Comparison of ENCODE assay signal across 8 cellular contexts in genomic region chr11:128548655-128549255, GRCh38. TPM values are rescaled to one million over a fixed set of nuclear protein-coding genes. Genes with fewer than 3 reads are reported as not detected.
DNase-seq lines count a peak whose midpoint lies in the region; ATAC-seq and TF ChIP-seq lines count a peak whose summit lies in the region.

No MANE protein-coding gene starts in this region.

- intact Hi-C loops in left ventricle myocardium inferior (cut with micrococcal nuclease) (no loop called here), prostate gland (cut with DNase I) (no loop called here)

- H3K27me3 Mint-ChIP-seq in activated naive CD8-positive, alpha-beta T cell = no peaks in the 10 kb centered on the region

- H3K4me3 ChIP-seq in HUES6 (ENCODE audit: low read depth, low read length) (peak overlapping the region; percentile 56), left ventricle myocardium inferior (peak overlapping the region; percentile 69), prostate gland (peak overlapping the region; percentile 16 to 30)

- no peaks in the 10 kb centered on the region for H3K9me3 Mint-ChIP-seq in activated naive CD8-positive, alpha-beta T cell (ENCODE audit: low read depth)

- H3K36me3 Mint-ChIP-seq in activated naive CD8-positive, alpha-beta T cell = no peaks in the 10 kb centered on the region

- H3K9me3 ChIP-seq in HUES6 (ENCODE audit: control insufficient read depth, insufficient read depth, low read depth, low read length) (no peaks in the 10 kb centered on the region), left ventricle myocardium inferior (replicated peaks) (no peaks in the 10 kb centered on the region), prostate gland (no peaks in the 10 kb centered on the region)

- peak; percentile 51 for TF ChIP-seq CTCF in left ventricle myocardium inferior (IDR thresholded peaks at IDR 0.05; ENCODE audit: borderline replicate concordance)
- TF ChIP-seq CTCF in prostate gland (IDR thresholded peaks at IDR 0.05) = no peak

- H3K4me1 Mint-ChIP-seq in activated naive CD8-positive, alpha-beta T cell (ENCODE audit: low read depth) = peaks cover 94% of the 10 kb centered on the region

- ATAC-seq in HG03097 (IDR thresholded peaks at IDR 0.05; ENCODE audit: low FRiP score, unreplicated experiment) (no peak), GM21825 (IDR thresholded peaks at IDR 0.05; ENCODE audit: unreplicated experiment) (no peak)

- peak overlapping the region; percentile 10 for H3K9ac ChIP-seq in HUES6 (ENCODE audit: low read length)

- peak overlapping the region; percentile 96 for H3K27ac Mint-ChIP-seq in activated naive CD8-positive, alpha-beta T cell

- peak; percentile 61 for DNase-seq in AG08395 (ENCODE audit: low spot score)
- peak; percentile 78 for DNase-seq in left ventricle myocardium inferior
- DNase-seq in prostate gland (ENCODE audit: low spot score) = no peak
- DNase-seq in dedifferentiated amniotic fluid mesenchymal stem cell (ENCODE audit: extremely low spot score) = no peak

- H3K27ac ChIP-seq in HUES6 (ENCODE audit: low read depth, low read length) (no peak overlapping the region), left ventricle myocardium inferior (replicated peaks) (peak overlapping the region; percentile 95), prostate gland (peak overlapping the region; percentile 34 to 36)

- under 1% methylated on average over 28 of the region's 32 CpGs for WGBS in prostate gland

- H3K27me3 ChIP-seq in HUES6 (ENCODE audit: control insufficient read depth, insufficient read depth, low read length) (peaks cover 73% of the 10 kb centered on the region), left ventricle myocardium inferior (ENCODE audit: low read depth) (no peaks in the 10 kb centered on the region), prostate gland (replicated peaks; ENCODE audit: insufficient read depth) (no peaks in the 10 kb centered on the region)

- no peak for TF ChIP-seq POLR2A in prostate gland (IDR thresholded peaks at IDR 0.05)

- H3K36me3 ChIP-seq in HUES6 (ENCODE audit: control insufficient read depth, insufficient read depth, low read length) = no peaks in the 10 kb centered on the region
- no peaks in the 10 kb centered on the region for H3K36me3 ChIP-seq in left ventricle myocardium inferior
- H3K36me3 ChIP-seq in prostate gland = no peaks in the 10 kb centered on the region

- H3K4me3 Mint-ChIP-seq in activated naive CD8-positive, alpha-beta T cell = peak overlapping the region; percentile 88

- H3K4me1 ChIP-seq in HUES6 (ENCODE audit: control insufficient read depth, insufficient read depth, low read length) (peaks cover 35% of the 10 kb centered on the region), left ventricle myocardium inferior (peaks cover 81% of the 10 kb centered on the region), prostate gland (replicated peaks) (no peaks in the 10 kb centered on the region)

RNA-seq across cellular contexts. Expression of gene ETS1, which starts 38.6 kb away (rescaled TPM):
- total RNA-seq in left ventricle myocardium inferior (45.3 TPM), prostate gland (10 to 100 TPM; 15.2 to 30.0 TPM)

Comparison
In these comparisons a context has a peak if more than half of its experiments do, and no peak if none do; other contexts are left out.
1. DNase-seq: peak in AG08395 (single experiment) and left ventricle myocardium inferior (single experiment); none in prostate gland (single experiment) and dedifferentiated amniotic fluid mesenchymal stem cell (single experiment).
2. Peak in every context shown above with its lines, with median percentiles within 50 percentile points of each other: H3K4me3 ChIP-seq.